1 cellular context compared by ENCODE assay signal in genomic region chr4:28106155-28106554, GRCh38.
TF ChIP-seq lines count a peak whose summit lies in the region.

No MANE protein-coding gene starts in this region.

TF ChIP-seq in HepG2, 621 proteins besides CTCF, POLR2A, EP300 and RAD21:
- TF ChIP-seq ZHX2 (IDR thresholded peaks at IDR 0.05; ENCODE audit: low read depth), result no peak
- TF ChIP-seq ZHX2 (CRISPR knock-in tag; IDR thresholded peaks at IDR 0.05; ENCODE audit: borderline replicate concordance), result no peak
- TF ChIP-seq HNRNPK (IDR thresholded peaks at IDR 0.05; ENCODE audit: low read depth, low read length, poor library complexity, severe bottlenecking), result peak; percentile 96
- no peak for TF ChIP-seq RBM39 (IDR thresholded peaks at IDR 0.05; ENCODE audit: low read depth, low read length, poor library complexity, severe bottlenecking)
- no peak for TF ChIP-seq ZNF441 (CRISPR knock-in tag; IDR thresholded peaks at IDR 0.05; ENCODE audit: borderline replicate concordance)
- no peak for TF ChIP-seq SOX5 (CRISPR knock-in tag; IDR thresholded peaks at IDR 0.05; ENCODE audit: borderline replicate concordance)
- TF ChIP-seq ZNF672 (CRISPR knock-in tag; IDR thresholded peaks at IDR 0.05), result no peak
